Comparison of ENCODE assay signal across 2 cellular contexts in the genomic region with DNA sequence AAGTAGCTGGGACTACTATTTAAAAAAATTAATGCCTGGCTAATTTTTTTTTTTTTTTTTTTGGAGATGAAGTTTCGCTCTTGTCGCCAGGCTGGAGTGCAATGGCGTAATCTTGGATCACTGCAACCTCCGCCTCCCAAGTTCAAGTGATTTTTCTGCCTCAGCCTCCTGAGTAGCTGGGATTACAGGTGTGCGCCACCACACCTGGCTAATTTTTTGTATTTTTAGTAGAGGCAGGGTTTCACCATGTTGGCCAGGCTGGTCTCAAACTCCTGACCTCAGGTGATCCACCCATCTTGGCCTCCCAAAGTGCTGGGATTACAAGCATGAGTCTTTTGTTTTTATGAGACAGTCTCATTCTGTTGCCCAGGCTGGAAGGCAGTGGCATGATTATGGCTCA.
A peak's percentile ranks its signal among the peaks of the same experiment; 100 is the strongest.
TF ChIP-seq lines count a peak whose summit lies in the region.

No MANE protein-coding gene starts in this region.

TF ChIP-seq in GM12878, 131 proteins besides CTCF, POLR2A, EP300 and RAD21:
- TF ChIP-seq, protein P1, sequence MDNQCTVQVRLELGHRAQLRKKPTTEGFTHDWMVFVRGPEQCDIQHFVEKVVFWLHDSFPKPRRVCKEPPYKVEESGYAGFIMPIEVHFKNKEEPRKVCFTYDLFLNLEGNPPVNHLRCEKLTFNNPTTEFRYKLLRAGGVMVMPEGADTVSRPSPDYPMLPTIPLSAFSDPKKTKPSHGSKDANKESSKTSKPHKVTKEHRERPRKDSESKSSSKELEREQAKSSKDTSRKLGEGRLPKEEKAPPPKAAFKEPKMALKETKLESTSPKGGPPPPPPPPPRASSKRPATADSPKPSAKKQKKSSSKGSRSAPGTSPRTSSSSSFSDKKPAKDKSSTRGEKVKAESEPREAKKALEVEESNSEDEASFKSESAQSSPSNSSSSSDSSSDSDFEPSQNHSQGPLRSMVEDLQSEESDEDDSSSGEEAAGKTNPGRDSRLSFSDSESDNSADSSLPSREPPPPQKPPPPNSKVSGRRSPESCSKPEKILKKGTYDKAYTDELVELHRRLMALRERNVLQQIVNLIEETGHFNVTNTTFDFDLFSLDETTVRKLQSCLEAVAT (IDR thresholded peaks at IDR 0.05) = 0 out of 2 replicates have a peak, but pooled peaks have one; percentile 4

TF ChIP-seq in HepG2, 621 proteins besides CTCF, POLR2A, EP300 and RAD21:
- peak; percentile 84 for TF ChIP-seq ZNF460 (CRISPR knock-in tag; IDR thresholded peaks at IDR 0.05; ENCODE audit: borderline replicate concordance)
